ENCODE assay signal across 2 cellular contexts in the genomic region with DNA sequence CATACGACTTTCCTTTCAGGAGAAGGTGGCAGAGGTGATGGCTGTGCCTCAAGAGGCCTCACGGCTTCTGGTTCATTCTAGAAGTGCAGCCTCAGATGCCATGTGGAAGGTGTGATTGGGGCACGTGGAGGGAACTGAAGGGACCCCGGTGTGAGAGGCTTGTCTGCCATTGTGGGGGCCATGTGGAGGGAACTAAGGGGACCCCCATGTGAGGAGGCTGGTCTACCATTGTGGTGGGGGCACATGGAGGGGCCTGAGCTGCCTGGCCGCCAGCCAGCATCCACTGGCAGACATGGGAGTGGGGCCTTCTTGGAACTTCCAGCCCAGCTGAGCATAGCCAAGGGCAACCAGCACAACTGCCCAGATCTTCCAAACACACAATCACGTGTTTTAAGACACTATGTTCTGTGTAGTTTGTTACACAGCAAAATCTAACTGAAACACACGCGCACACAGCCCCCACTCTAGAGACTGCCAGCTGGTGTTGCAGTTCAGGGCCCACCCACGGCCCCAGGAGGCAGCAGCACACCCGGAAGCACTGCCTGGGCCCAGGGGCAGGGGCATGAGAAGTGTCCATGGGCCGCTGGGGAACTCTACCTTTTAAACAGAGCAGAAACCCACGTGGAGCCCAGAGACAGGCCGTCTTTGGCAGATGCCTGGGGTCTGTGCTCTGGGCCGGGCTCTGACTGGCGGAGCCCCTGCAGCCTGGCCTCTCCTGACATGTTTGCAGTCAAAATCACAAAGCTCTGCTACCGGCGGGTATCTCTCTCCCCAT.
A peak's percentile ranks its signal among the peaks of the same experiment; 100 is the strongest.
TF ChIP-seq lines count a peak whose summit lies in the region.

No MANE protein-coding gene starts in this region.

TF ChIP-seq in K562, 482 proteins besides CTCF, POLR2A, EP300 and RAD21 (continued from another document):
- TF ChIP-seq, protein P1, sequence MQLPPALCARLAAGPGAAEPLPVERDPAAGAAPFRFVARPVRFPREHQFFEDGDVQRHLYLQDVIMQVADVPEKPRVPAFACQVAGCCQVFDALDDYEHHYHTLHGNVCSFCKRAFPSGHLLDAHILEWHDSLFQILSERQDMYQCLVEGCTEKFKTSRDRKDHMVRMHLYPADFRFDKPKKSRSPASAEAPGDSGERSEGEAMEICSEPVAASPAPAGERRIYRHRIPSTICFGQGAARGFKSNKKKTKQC (CRISPR knock-in tag; IDR thresholded peaks at IDR 0.05), result peak; percentile 49; the same call in 1 of the 2 replicates
- TF ChIP-seq NFIC (IDR thresholded peaks at IDR 0.05), result peak; percentile 32; the same call in 1 of the 2 replicates

TF ChIP-seq in SK-N-SH treated with all-trans-retinoic acid at 6 μM for 48 hours, 23 proteins besides CTCF, POLR2A, EP300 and RAD21 (continued from another document):
- no peak for TF ChIP-seq PPARA (CRISPR knock-in tag; IDR thresholded peaks at IDR 0.05; ENCODE audit: borderline replicate concordance)
- no peak for TF ChIP-seq CSRNP3 (CRISPR knock-in tag; IDR thresholded peaks at IDR 0.05)
